In the genomic region with DNA sequence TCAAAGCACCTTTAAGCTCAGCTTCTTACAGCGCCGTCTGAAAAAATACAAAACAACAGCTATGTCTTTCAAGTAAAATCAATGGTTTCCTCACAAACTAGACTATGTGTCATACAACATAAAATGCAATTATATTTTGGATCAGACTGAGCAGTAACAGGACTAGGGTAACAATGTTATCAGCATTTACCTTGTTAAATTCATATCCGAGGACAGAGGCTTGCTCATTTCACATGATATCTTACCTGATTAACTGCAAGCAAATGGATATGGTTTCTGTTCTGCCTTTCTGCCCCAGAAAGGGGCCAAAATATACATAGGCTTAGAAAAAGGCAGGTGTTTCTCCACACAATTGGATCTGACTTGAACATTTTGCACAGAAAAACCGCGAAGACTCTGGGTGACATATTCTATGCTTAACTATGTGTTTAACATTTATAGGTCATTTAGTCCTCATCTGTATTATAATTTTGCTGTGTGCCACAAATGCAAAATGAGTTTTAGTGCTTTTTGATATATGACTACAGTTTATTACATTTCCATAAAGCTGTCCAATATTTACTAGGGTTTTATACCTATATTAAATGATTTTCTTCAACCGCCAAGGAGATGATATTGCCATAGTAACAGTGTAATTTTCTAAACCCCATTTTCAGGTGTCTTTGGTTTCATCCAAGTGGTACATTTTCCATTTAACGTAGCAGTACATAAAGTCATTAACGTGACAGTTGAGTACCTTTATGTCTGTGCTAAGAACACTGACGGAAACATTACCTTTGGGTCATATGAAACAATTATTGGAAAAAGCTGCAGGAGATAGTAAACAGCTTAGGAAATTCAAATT, we compare ENCODE assay signal across 1 cellular context.
TF ChIP-seq lines count a peak whose summit lies in the region.

No MANE protein-coding gene starts in this region.

TF ChIP-seq in HCT116, 20 proteins besides CTCF, POLR2A, EP300 and RAD21:
- TF ChIP-seq, protein P1, sequence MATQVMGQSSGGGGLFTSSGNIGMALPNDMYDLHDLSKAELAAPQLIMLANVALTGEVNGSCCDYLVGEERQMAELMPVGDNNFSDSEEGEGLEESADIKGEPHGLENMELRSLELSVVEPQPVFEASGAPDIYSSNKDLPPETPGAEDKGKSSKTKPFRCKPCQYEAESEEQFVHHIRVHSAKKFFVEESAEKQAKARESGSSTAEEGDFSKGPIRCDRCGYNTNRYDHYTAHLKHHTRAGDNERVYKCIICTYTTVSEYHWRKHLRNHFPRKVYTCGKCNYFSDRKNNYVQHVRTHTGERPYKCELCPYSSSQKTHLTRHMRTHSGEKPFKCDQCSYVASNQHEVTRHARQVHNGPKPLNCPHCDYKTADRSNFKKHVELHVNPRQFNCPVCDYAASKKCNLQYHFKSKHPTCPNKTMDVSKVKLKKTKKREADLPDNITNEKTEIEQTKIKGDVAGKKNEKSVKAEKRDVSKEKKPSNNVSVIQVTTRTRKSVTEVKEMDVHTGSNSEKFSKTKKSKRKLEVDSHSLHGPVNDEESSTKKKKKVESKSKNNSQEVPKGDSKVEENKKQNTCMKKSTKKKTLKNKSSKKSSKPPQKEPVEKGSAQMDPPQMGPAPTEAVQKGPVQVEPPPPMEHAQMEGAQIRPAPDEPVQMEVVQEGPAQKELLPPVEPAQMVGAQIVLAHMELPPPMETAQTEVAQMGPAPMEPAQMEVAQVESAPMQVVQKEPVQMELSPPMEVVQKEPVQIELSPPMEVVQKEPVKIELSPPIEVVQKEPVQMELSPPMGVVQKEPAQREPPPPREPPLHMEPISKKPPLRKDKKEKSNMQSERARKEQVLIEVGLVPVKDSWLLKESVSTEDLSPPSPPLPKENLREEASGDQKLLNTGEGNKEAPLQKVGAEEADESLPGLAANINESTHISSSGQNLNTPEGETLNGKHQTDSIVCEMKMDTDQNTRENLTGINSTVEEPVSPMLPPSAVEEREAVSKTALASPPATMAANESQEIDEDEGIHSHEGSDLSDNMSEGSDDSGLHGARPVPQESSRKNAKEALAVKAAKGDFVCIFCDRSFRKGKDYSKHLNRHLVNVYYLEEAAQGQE (IDR thresholded peaks at IDR 0.05; ENCODE audit: low read depth) = no peak
- TF ChIP-seq TCF7L2 (IDR thresholded peaks at IDR 0.05; ENCODE audit: borderline replicate concordance, extremely low read depth, insufficient read depth, insufficient read length) = no peak
- TF ChIP-seq, protein P2, sequence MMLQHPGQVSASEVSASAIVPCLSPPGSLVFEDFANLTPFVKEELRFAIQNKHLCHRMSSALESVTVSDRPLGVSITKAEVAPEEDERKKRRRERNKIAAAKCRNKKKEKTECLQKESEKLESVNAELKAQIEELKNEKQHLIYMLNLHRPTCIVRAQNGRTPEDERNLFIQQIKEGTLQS (IDR thresholded peaks at IDR 0.05) = no peak
- TF ChIP-seq ZFX (IDR thresholded peaks at IDR 0.05) = no peak
- no peak for TF ChIP-seq SRF (IDR thresholded peaks at IDR 0.05; ENCODE audit: low read depth)
- TF ChIP-seq EZH2 (IDR thresholded peaks at IDR 0.05) = no peak
- TF ChIP-seq SIN3A (IDR thresholded peaks at IDR 0.05; ENCODE audit: low read depth) = no peak
- no peak for TF ChIP-seq JUND (IDR thresholded peaks at IDR 0.05)
TF ChIP-seq in HCT116: peak in this region for 0.
